In the genomic region with DNA sequence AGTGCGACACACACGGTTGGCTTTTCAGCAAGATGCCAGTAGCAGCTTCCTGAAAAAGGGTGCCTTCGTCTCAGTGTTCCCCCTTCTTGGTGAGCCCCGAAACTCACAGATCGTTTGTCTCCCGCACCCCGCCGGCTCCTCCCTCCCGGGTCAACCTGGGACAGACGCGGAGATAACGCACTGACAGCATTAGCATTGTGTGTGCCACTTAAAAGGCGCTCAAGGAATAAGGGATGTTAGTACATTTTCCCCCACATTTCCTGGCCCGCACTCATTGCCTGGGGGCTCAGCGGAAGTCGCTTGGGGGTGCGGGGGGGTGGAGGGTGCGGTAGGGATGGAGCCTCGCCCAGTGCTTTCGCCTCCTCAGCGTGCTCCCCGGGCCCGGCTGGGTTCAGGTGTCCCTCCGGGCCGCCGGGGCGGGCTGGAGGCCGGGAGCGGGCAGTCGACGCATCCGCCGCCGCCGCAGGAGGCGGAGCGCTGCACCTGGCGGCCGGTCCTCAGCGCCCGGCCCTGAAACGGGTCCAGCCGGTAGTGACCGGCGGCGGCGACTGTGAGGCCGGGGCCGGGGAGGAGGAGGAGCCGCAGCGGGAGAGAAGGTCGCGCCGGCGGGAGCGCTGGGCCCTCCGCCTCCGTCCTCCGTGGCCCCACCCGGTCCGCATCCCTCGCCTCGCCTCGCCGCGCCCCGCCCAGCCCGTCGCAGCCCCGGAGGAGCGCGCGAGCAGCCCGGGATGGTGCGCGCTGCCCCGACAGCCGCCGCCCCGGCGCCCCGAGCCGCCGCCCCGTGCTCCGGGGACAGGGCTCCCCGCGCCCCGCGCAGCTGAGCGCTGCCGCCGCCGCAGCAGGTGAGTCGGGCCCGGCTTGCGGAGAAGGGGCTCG, we compare ENCODE assay signal across 8 cellular contexts. TPM values are rescaled to one million over a fixed set of nuclear protein-coding genes. Genes with fewer than 3 reads are reported as not detected.
A peak's percentile ranks its signal among the peaks of the same experiment; 100 is the strongest.
DNase-seq lines count a peak whose midpoint lies in the region; ATAC-seq and TF ChIP-seq lines count a peak whose summit lies in the region.

A gene (plus strand): TSS at position 694 of the 876 bp plus-strand sequence. CDS start 27,675 bp downstream, outside the sequence.

- H3K9me3 ChIP-seq in H9 (ENCODE audit: control insufficient read depth, low read depth, low read length) (no peaks in the 10 kb centered on the region), right lobe of liver (no peaks in the 10 kb centered on the region)

- no peak within 1 kb of the TSS for H4K8ac ChIP-seq in H9 (replicated peaks; ENCODE audit: insufficient read length, low read depth, low read length)

- peak within 1 kb of the TSS; percentile 50 for H3K14ac ChIP-seq in H9 (ENCODE audit: insufficient read depth, low read length)

- H3K27me3 ChIP-seq in H9 (ENCODE audit: insufficient read depth, low read length) = no peaks in the 10 kb centered on the region; the same call in 1 of the 2 replicates
- H3K27me3 ChIP-seq in right lobe of liver = no peaks in the 10 kb centered on the region

- no peaks in the 10 kb centered on the region for H3K36me3 ChIP-seq in right lobe of liver

- H3K9me3 Mint-ChIP-seq in H9 = no peaks in the 10 kb centered on the region

- no peak within 1 kb of the TSS for H3K23ac ChIP-seq in H9 (ENCODE audit: insufficient read length, low read depth, low read length)

- intact Hi-C loops in right lobe of liver (cut with DNase I) = no loop called here

- H4K91ac ChIP-seq in H9 (ENCODE audit: insufficient read length, low read depth, low read length) = no peak within 1 kb of the TSS

- WGBS in H9 (ENCODE audit: extremely low coverage, insufficient read length, low lambda C conversion rate) = no CpG with 5 or more reads among the region's 98 CpGs
- WGBS in right lobe of liver (ENCODE audit: insufficient coverage, low coverage, low lambda C conversion rate, missing lambda C conversion rate) = 13% methylated on average over 19 of the region's 98 CpGs

- H3K27ac ChIP-seq in H9 (ENCODE audit: insufficient read length, low read depth, low read length) = no peak within 1 kb of the TSS
- H3K27ac ChIP-seq in right lobe of liver = peak within 1 kb of the TSS; percentile 11 to 57 (median 24)

- H3K23me2 ChIP-seq in H9 (ENCODE audit: insufficient read length, low read depth, low read length, poor library complexity, severe bottlenecking) = peaks cover 8% of the 10 kb centered on the region

- peak; percentile 84 to 89 (median 88) for ATAC-seq in right lobe of liver

- no peak within 1 kb of the TSS for H2BK5ac ChIP-seq in H9 (ENCODE audit: insufficient read length, low read length)

- TF ChIP-seq CTCF in GM10248 (IDR thresholded peaks at IDR 0.05; ENCODE audit: control extremely low read depth, extremely low read depth, low read depth, missing control alignments) (peak; percentile 10), H9 (conservative IDR thresholded peaks at IDR 0.05) (no peak), NB4 (IDR thresholded peaks at IDR 0.05; ENCODE audit: low read depth, low read length) (no peak), choroid plexus epithelial cell (conservative IDR thresholded peaks at IDR 0.05; ENCODE audit: low read depth, low read length) (no peak), right lobe of liver (IDR thresholded peaks at IDR 0.05) (peak in 2 of 4 donors; percentile 10 to 15)

- TF ChIP-seq POLR2A in NB4 (IDR thresholded peaks at IDR 0.05; ENCODE audit: extremely low read depth, insufficient read length) (no peak), right lobe of liver (IDR thresholded peaks at IDR 0.05) (no peak)

- H3K36me3 Mint-ChIP-seq in H9 (ENCODE audit: insufficient read depth in 1 of 3, low read depth in 3 of 3) = no peaks in the 10 kb centered on the region

- no peak within 1 kb of the TSS for H2BK15ac ChIP-seq in H9 (ENCODE audit: low read depth, low read length)

- H3K4me1 ChIP-seq in H9 (ENCODE audit: insufficient read depth, low read length) = no peaks in the 10 kb centered on the region; the same call in 1 of the 2 replicates
- peaks cover 0 to 8% (median 0%) of the 10 kb centered on the region in 4 donors for H3K4me1 ChIP-seq in right lobe of liver

- H3K27me3 Mint-ChIP-seq in H9 (ENCODE audit: low read depth) = peaks cover 20% of the 10 kb centered on the region

- H2BK12ac ChIP-seq in H9 (ENCODE audit: insufficient read length, low read depth, low read length) = no peak within 1 kb of the TSS

- peak; percentile 74 for DNase-seq in GM10248 (ENCODE audit: extremely low spot score)
- peak; percentile 51 for DNase-seq in H9
- peak; percentile 44 for DNase-seq in NB4 (ENCODE audit: low read depth)
- DNase-seq in activated CD4-positive, alpha-beta T cell treated with anti-CD3 and anti-CD28 coated beads for 24 hours (ENCODE audit: low read depth in 2 of 2) = peak; percentile 22 to 35
- no peak for DNase-seq in choroid plexus epithelial cell (ENCODE audit: low read depth)
- peak; percentile 63 to 73 (median 68) for DNase-seq in right lobe of liver
- DNase-seq in stimulated activated CD4-positive, alpha-beta T cell treated with anti-CD3 and anti-CD28 coated beads, Interleukin-4, amount 100 ng/mL, for 4 hours = peak; percentile 51 to 62
- no peak for DNase-seq in OCI-M2 (lab: John Stamatoyannopoulos, UW; ENCODE audit: unreplicated experiment)

- no peak within 1 kb of the TSS for H2BK120ac ChIP-seq in H9 (ENCODE audit: low read depth, low read length, poor library complexity, severe bottlenecking)

- H2AFZ ChIP-seq in H9 (ENCODE audit: low read length) = no peak within 1 kb of the TSS

- H3K4me3 ChIP-seq in NB4 (ENCODE audit: low read depth, low read length) (peak within 1 kb of the TSS; percentile 50), choroid plexus epithelial cell (ENCODE audit: low read depth, low read length) (peak within 1 kb of the TSS; percentile 59), right lobe of liver (peak within 1 kb of the TSS; percentile 56 to 76 (median 62))

- no peak within 1 kb of the TSS for H2BK20ac ChIP-seq in H9 (ENCODE audit: low read depth, low read length, poor library complexity, severe bottlenecking)

- peak within 1 kb of the TSS; percentile 71 to 86 for H3K4me3 Mint-ChIP-seq in H9

- H3K79me1 ChIP-seq in H9 (ENCODE audit: insufficient read depth, low read depth, low read length, poor library complexity, severe bottlenecking) = no peaks in the 10 kb centered on the region

- no peak within 1 kb of the TSS for H3K9ac ChIP-seq in H9 (ENCODE audit: extremely low read depth, insufficient read length, low read length)

- no peak within 1 kb of the TSS for H3K27ac Mint-ChIP-seq in H9

- POLR2A ChIA-PET in GM10248 (lab: Yijun Ruan, JAX) = interaction anchor here (0.5 kb wide), 1 partner anchor 16 kb away, joined by 3 read pairs; no protein-coding TSS in a partner anchor

- peak within 1 kb of the TSS; percentile 1 for H3K18ac ChIP-seq in H9 (ENCODE audit: insufficient read length, low read depth, low read length)

- no peak within 1 kb of the TSS for H4K5ac ChIP-seq in H9 (ENCODE audit: insufficient read length, low read depth, low read length)

- H2AK5ac ChIP-seq in H9 (ENCODE audit: insufficient read length, low read length) = no peak within 1 kb of the TSS

- no peak within 1 kb of the TSS for H3K4ac ChIP-seq in H9 (ENCODE audit: low read depth, low read length)

- no peaks in the 10 kb centered on the region for H4K20me1 ChIP-seq in H9 (ENCODE audit: control insufficient read depth, insufficient read depth, insufficient read length)

- H3K4me2 ChIP-seq in H9 (ENCODE audit: insufficient read depth, insufficient read length, low read length) = peak within 1 kb of the TSS; percentile 87

- no peaks in the 10 kb centered on the region for H3K79me2 ChIP-seq in H9 (ENCODE audit: insufficient read depth, low read length)

- H3T11ph ChIP-seq in H9 (ENCODE audit: low read length) = no peak within 1 kb of the TSS

- H3K56ac ChIP-seq in H9 (ENCODE audit: insufficient read length, low read depth, low read length) = no peak within 1 kb of the TSS

- H3K4me1 Mint-ChIP-seq in H9 = peaks cover 16 to 17% of the 10 kb centered on the region in 2 experiments

- CTCF ChIA-PET in GM10248 (lab: Yijun Ruan, JAX) = interaction anchor here (0.8 to 1.4 kb wide), 4 partner anchors 9 to 63 kb away, joined by 3 to 5 read pairs (median 4); no protein-coding TSS in a partner anchor

RNA-seq across cellular contexts. Expression of the gene that starts here (rescaled TPM):
- total RNA-seq in H9 (2021) = 2.9 and 4.0 TPM in 2 replicates
- total RNA-seq in right lobe of liver = 10 to 100 TPM in 1 of 6 experiments, 1 to 10 TPM in 5; 1.5 to 14.8 (median 4.1) TPM

Comparison
In these comparisons a context has a peak if more than half of its experiments do, and no peak if none do; other contexts are left out.
1. DNase-seq: peak in GM10248 (single experiment), H9 (single experiment), NB4 (single experiment), activated CD4-positive, alpha-beta T cell treated with anti-CD3 and anti-CD28 coated beads for 24 hours (2 of 2), right lobe of liver (3 of 3) and stimulated activated CD4-positive, alpha-beta T cell treated with anti-CD3 and anti-CD28 coated beads, Interleukin-4, amount 100 ng/mL, for 4 hours (2 of 2); none in choroid plexus epithelial cell (single experiment) and OCI-M2 (single experiment).
2. Peak in every context shown above with its lines, with median percentiles within 50 percentile points of each other: H3K4me3 ChIP-seq.